In the genomic region with DNA sequence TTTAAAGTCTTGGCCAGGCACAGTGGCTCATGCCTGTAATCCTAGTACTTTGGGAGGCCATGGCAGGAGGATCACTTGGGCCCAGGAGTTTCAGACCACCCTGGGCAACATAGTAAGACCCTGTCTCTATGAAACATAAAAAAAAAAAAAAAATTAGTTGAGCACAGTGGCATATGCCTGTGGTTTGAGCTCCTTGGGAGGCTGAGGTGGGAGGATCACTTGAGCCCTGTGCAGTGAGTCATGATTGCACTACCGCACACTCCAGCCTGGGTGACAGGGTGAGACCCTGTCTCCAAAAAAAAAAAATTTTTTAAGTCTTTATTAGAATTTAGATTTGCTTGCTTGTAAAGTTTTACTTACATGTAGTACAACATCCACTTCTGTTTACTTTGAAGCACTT, we compare ENCODE assay signal across 27 cellular contexts. TPM values are rescaled to one million over a fixed set of nuclear protein-coding genes. Genes with fewer than 3 reads are reported as not detected.
"Had no signal": no experiment of that assay in that cellular context is flagged by ENCODE, and none has a peak within 500 bp of the region (broad histone marks: within the 10 kb centered on the region; RNA-seq: fewer than 3 reads in every experiment).

No MANE protein-coding gene starts in this region.

- H3K9me3 ChIP-seq: esophagus squamous epithelium, lower lobe of right lung, ovary, psoas muscle, sigmoid colon, testis, tibial artery had no signal

- H3K27me3 ChIP-seq: esophagus squamous epithelium, ovary, sigmoid colon, testis, tibial artery had no signal

- H3K9me3 Mint-ChIP-seq: dendritic cell treated with granulocyte-macrophage colony-stimulating factor and Interleukin-4, amounts not matched to agents 40 ng/mL and 50 ng/mL, for 4 days; stimulated activated effector memory CD8-positive, alpha-beta T cell treated with anti-CD3 and anti-CD28 coated beads, Interleukin-12 subunit alpha, Interleukin-12 subunit beta, amount 100 ng/mL, for 72 hours had no signal

- H3K27ac Mint-ChIP-seq: dendritic cell treated with granulocyte-macrophage colony-stimulating factor and Interleukin-4, amounts not matched to agents 40 ng/mL and 50 ng/mL, for 4 days; naive thymus-derived CD8-positive, alpha-beta T cell; nephron progenitor cell; stimulated activated effector memory CD8-positive, alpha-beta T cell treated with anti-CD3 and anti-CD28 coated beads, Interleukin-12 subunit alpha, Interleukin-12 subunit beta, amount 100 ng/mL, for 72 hours; type B pancreatic cell had no signal

- H3K4me1 ChIP-seq: esophagus squamous epithelium, lower lobe of right lung, psoas muscle, sigmoid colon, testis, tibial artery had no signal

- H3K36me3 Mint-ChIP-seq: naive thymus-derived CD8-positive, alpha-beta T cell; stimulated activated effector memory CD8-positive, alpha-beta T cell treated with anti-CD3 and anti-CD28 coated beads, Interleukin-12 subunit alpha, Interleukin-12 subunit beta, amount 100 ng/mL, for 72 hours had no signal

- H3K4me3 ChIP-seq: esophagus squamous epithelium, lower lobe of right lung, ovary, psoas muscle, sigmoid colon, testis, tibial artery had no signal

- H3K27me3 Mint-ChIP-seq: dendritic cell treated with granulocyte-macrophage colony-stimulating factor and Interleukin-4, amounts not matched to agents 40 ng/mL and 50 ng/mL, for 4 days had no signal

- FAIRE-seq: endothelial cell of umbilical vein, frontal cortex, keratinocyte had no signal

- ATAC-seq: left ventricle myocardium superior; lower lobe of right lung; naive thymus-derived CD8-positive, alpha-beta T cell; psoas muscle; right cardiac atrium; stimulated activated effector memory CD8-positive, alpha-beta T cell treated with anti-CD3 and anti-CD28 coated beads, Interleukin-12 subunit alpha, Interleukin-12 subunit beta, amount 100 ng/mL, for 72 hours; stimulated activated naive CD8-positive, alpha-beta T cell treated with anti-CD3 and anti-CD28 coated beads, Interleukin-15, Interleukin-2, amounts not matched to agents 100 U/mL and 50 U/mL, for 24 hours had no signal

- DNase-seq: effector CD8-positive, alpha-beta T cell; esophagus squamous epithelium; head of caudate nucleus; left ventricle myocardium superior; lower lobe of right lung; naive thymus-derived CD8-positive, alpha-beta T cell; nephron progenitor cell; nucleus accumbens; ovary; posterior cingulate gyrus; psoas muscle; right cardiac atrium; sigmoid colon; stimulated activated CD4-positive, alpha-beta T cell treated with anti-CD3 and anti-CD28 coated beads, Interleukin-2, amount 100 ng/mL, for 24 hours; stimulated activated CD4-positive, alpha-beta T cell treated with anti-CD3 and anti-CD28 coated beads, Interleukin-4, amount 100 ng/mL, for 24 hours; stimulated activated naive CD8-positive, alpha-beta T cell treated with anti-CD3 and anti-CD28 coated beads, Interleukin-15, Interleukin-2, amounts not matched to agents 100 U/mL and 50 U/mL, for 24 hours; substantia nigra; testis; tibial artery had no signal

- H3K27ac ChIP-seq: esophagus squamous epithelium, lower lobe of right lung, ovary, psoas muscle, sigmoid colon, testis, tibial artery had no signal

- H3K4me3 Mint-ChIP-seq: dendritic cell treated with granulocyte-macrophage colony-stimulating factor and Interleukin-4, amounts not matched to agents 40 ng/mL and 50 ng/mL, for 4 days; naive thymus-derived CD8-positive, alpha-beta T cell; nephron progenitor cell; stimulated activated effector memory CD8-positive, alpha-beta T cell treated with anti-CD3 and anti-CD28 coated beads, Interleukin-12 subunit alpha, Interleukin-12 subunit beta, amount 100 ng/mL, for 72 hours; type B pancreatic cell had no signal

- H3K36me3 ChIP-seq: esophagus squamous epithelium, lower lobe of right lung, ovary, sigmoid colon, tibial artery had no signal

- H3K4me1 Mint-ChIP-seq: naive thymus-derived CD8-positive, alpha-beta T cell; nephron progenitor cell; stimulated activated effector memory CD8-positive, alpha-beta T cell treated with anti-CD3 and anti-CD28 coated beads, Interleukin-12 subunit alpha, Interleukin-12 subunit beta, amount 100 ng/mL, for 72 hours had no signal

RNA-seq across cellular contexts. Expression of gene WNT2, which starts 14.0 kb away (rescaled TPM):
- total RNA-seq: endothelial cell of umbilical vein; epithelial cell of proximal tubule; esophagus squamous epithelium; myocyte; naive thymus-derived CD8-positive, alpha-beta T cell had no signal
- polyA plus RNA-seq: endothelial cell of umbilical vein; keratinocyte; naive thymus-derived CD8-positive, alpha-beta T cell had no signal
